Comparison of ENCODE assay signal across 8 cellular contexts in the genomic region with DNA sequence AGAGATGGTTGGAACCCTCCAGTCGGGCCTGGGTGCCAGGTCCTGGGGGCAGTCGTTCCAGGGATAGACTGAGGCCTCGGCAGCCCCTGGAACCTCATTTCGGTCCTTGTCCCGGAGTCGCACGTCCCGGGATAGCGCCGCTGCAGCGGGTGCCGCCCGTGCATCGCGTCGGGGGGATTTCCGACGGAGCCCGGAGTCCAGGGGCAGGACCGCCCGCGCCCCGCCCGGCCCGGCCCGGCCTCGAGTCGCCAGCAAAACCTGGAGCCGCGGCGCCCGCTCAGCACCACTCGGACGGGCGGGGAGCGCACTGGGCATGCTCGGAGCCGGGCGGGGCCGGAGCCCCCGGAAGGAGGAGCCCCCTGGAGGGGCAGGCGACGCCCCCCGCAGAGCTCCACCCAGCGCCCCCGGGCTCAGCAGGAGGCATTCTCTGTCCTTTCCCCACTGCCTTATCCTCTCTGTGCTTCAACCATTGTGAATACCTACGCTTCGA. TPM values are rescaled to one million over a fixed set of nuclear protein-coding genes. Genes with fewer than 3 reads are reported as not detected.
DNase-seq lines count a peak whose midpoint lies in the region; ATAC-seq and TF ChIP-seq lines count a peak whose summit lies in the region.

No MANE protein-coding gene starts in this region.

- peak overlapping the region in 8 of 11 experiments; percentile 18 to 37 (median 26); a peak in 9 of 22 replicates for H3K4me2 ChIP-seq in BLaER1 treated with 17β-estradiol and CSF1 and Interleukin-3, amounts not matched to agents 10 nM and 100 nM

- peak; percentile 22 for DNase-seq in NCI-H446 treated with DMSO at 0.1 percent for 48 hours (lab: John Stamatoyannopoulos, UW)
- DNase-seq in esophagus squamous epithelium (lab: John Stamatoyannopoulos, UW): no peak
- no peak for DNase-seq in T-cell
- DNase-seq in AML-193 (lab: John Stamatoyannopoulos, UW): no peak
- DNase-seq in NK-92 (lab: John Stamatoyannopoulos, UW; ENCODE audit: unreplicated experiment): no peak

- TF ChIP-seq POLR2A in esophagus squamous epithelium (IDR thresholded peaks at IDR 0.05): peak in 1 of 4 donors; percentile 27

- POLR2A ChIA-PET in T-cell (lab: Charles Lee): no interaction called here

- no peaks in the 10 kb centered on the region for H3K36me3 ChIP-seq in BLaER1 treated with 17β-estradiol and CSF1 and Interleukin-3, amounts not matched to agents 10 nM and 100 nM
- H3K36me3 ChIP-seq in esophagus squamous epithelium: no peaks in the 10 kb centered on the region

- intact Hi-C loops in esophagus squamous epithelium (cut with DNase I): no loop called here

- H3K9ac ChIP-seq in BLaER1 treated with 17β-estradiol and CSF1 and Interleukin-3, amounts not matched to agents 10 nM and 100 nM: no peak overlapping the region

- peaks cover 27% of the 10 kb centered on the region for H3K4me1 Mint-ChIP-seq in nephron
- H3K4me1 Mint-ChIP-seq in T-cell: peaks cover 4 to 12% (median 8%) of the 10 kb centered on the region in 3 donors

- H4K20me1 ChIP-seq in BLaER1 treated with 17β-estradiol and CSF1 and Interleukin-3, amounts not matched to agents 10 nM and 100 nM: peaks cover 0 to 7% (median 0%) of the 10 kb centered on the region in 11 experiments; a peak in 2 of 22 replicates

- H3K9me3 ChIP-seq in BLaER1 treated with 17β-estradiol and CSF1 and Interleukin-3, amounts not matched to agents 10 nM and 100 nM (replicated peaks in 1 of 11): peaks cover 12 to 27% (median 21%) of the 10 kb centered on the region in 11 experiments; a peak in 18 of 22 replicates
- no peaks in the 10 kb centered on the region for H3K9me3 ChIP-seq in esophagus squamous epithelium

- TF ChIP-seq CTCF in esophagus squamous epithelium (IDR thresholded peaks at IDR 0.05): peak in 1 of 6 experiments; percentile 2
- TF ChIP-seq CTCF in nephron (IDR thresholded peaks at IDR 0.05; ENCODE audit: unreplicated experiment in 3 of 3): no peak

- ATAC-seq in T-cell (replicated peaks in 1 of 4): no peak
- ATAC-seq in HG03108 (IDR thresholded peaks at IDR 0.05; ENCODE audit: unreplicated experiment): no peak

- WGBS in esophagus squamous epithelium, 2 donors: 3% methylated on average over 7 of the region's 48 CpGs; no CpG with 5 or more reads in 1 of the 2 donors

- H3K27ac ChIP-seq in BLaER1 treated with 17β-estradiol and CSF1 and Interleukin-3, amounts not matched to agents 10 nM and 100 nM: no peak overlapping the region
- peak overlapping the region; percentile 70 to 78 (median 74) for H3K27ac ChIP-seq in esophagus squamous epithelium

- H3K9me3 Mint-ChIP-seq in nephron (no peaks in the 10 kb centered on the region), T-cell (no peaks in the 10 kb centered on the region)

- H3K4me3 ChIP-seq in BLaER1 treated with 17β-estradiol and CSF1 and Interleukin-3, amounts not matched to agents 10 nM and 100 nM: peak overlapping the region in 2 of 10 experiments; percentile 18 to 30; a peak in 3 of 20 replicates
- peak overlapping the region; percentile 29 to 78 (median 58) for H3K4me3 ChIP-seq in esophagus squamous epithelium

- H3K27me3 ChIP-seq in BLaER1 treated with 17β-estradiol and CSF1 and Interleukin-3, amounts not matched to agents 10 nM and 100 nM: peaks cover 71 to 80% (median 75%) of the 10 kb centered on the region in 11 experiments
- H3K27me3 ChIP-seq in esophagus squamous epithelium: peaks cover 0 to 63% (median 0%) of the 10 kb centered on the region in 4 donors

- H3K36me3 Mint-ChIP-seq in nephron (ENCODE audit: low read depth) (no peaks in the 10 kb centered on the region), T-cell (no peaks in the 10 kb centered on the region)

- H3K4me3 Mint-ChIP-seq in nephron (peak overlapping the region; percentile 88 to 91 (median 88)), T-cell (no peak overlapping the region)

- peaks cover 90% of the 10 kb centered on the region for H3K27me3 Mint-ChIP-seq in nephron (ENCODE audit: low read depth)
- H3K27me3 Mint-ChIP-seq in T-cell: peaks cover 44 to 58% of the 10 kb centered on the region in 2 donors

- H3K4me1 ChIP-seq in BLaER1 treated with 17β-estradiol and CSF1 and Interleukin-3, amounts not matched to agents 10 nM and 100 nM: 0 out of 20 replicates have a peak, but pooled peaks cover 0 to 4% (median 0%) of the 10 kb centered on the region in 10 experiments
- H3K4me1 ChIP-seq in esophagus squamous epithelium: peaks cover 0 to 42% (median 16%) of the 10 kb centered on the region in 3 donors

- CTCF ChIA-PET in T-cell (lab: Charles Lee): no interaction called here

- H3K27ac Mint-ChIP-seq in nephron (no peak overlapping the region), T-cell (no peak overlapping the region)

RNA-seq across cellular contexts. Expression of a gene that starts 1.6 kb away (rescaled TPM):
- total RNA-seq in esophagus squamous epithelium: 10 to 100 TPM; 11.8 to 21.6 (median 14.1) TPM
- total RNA-seq in T-cell: under 1 TPM; 0.05 to 0.12 (median 0.09) TPM

Comparison
In these comparisons a context has a peak if more than half of its experiments do, and no peak if none do; other contexts are left out.
1. H3K27ac ChIP-seq: peak in esophagus squamous epithelium (4 of 4); none in BLaER1 treated with 17β-estradiol and CSF1 and Interleukin-3, amounts not matched to agents 10 nM and 100 nM (0 of 11).
2. H3K4me3 Mint-ChIP-seq: peak in nephron (3 of 3); none in T-cell (0 of 3).
3. RNA of a gene that starts 1.6 kb away (total RNA-seq): 11.8 to 21.6 TPM in esophagus squamous epithelium; 0.05 to 0.12 TPM in T-cell; every median in the first group is over 10 times any median in the second.